Comparison of ENCODE assay signal across 8 cellular contexts in genomic region chr3:124032351-124032880, GRCh38.
DNase-seq lines count a peak whose midpoint lies in the region; ATAC-seq and TF ChIP-seq lines count a peak whose summit lies in the region.

No MANE protein-coding gene starts in this region.

- H3K27ac ChIP-seq in angular gyrus (ENCODE audit: low read depth, low read length), result peak overlapping the region; percentile 66

- peak overlapping the region; percentile 91 for H3K4me3 ChIP-seq in retinal pigment epithelial cell (ENCODE audit: low read length)

- ATAC-seq in HG03280 (IDR thresholded peaks at IDR 0.05; ENCODE audit: unreplicated experiment), result no peak

- DNase-seq in DMS79 (lab: John Stamatoyannopoulos, UW) (peak; percentile 58), NCI-H1694 (lab: John Stamatoyannopoulos, UW) (peak; percentile 91), hypothalamus (lab: John Stamatoyannopoulos, UW) (peak in 36 of 51 donors; percentile 2 to 78 (median 42)), retinal pigment epithelial cell (ENCODE audit: low read depth) (no peak), HUDEP-2 (lab: John Stamatoyannopoulos, UW; ENCODE audit: unreplicated experiment in 76 of 76) (no peak)
- no peak for DNase-seq in stimulated activated naive CD4-positive, alpha-beta T cell (lab: John Stamatoyannopoulos, UW)

- TF ChIP-seq CTCF in retinal pigment epithelial cell (conservative IDR thresholded peaks at IDR 0.05; ENCODE audit: low read depth, low read length), result no peak

Comparison
In these comparisons a context has a peak if more than half of its experiments do, and no peak if none do; other contexts are left out.
1. DNase-seq: peak in DMS79 (single experiment), NCI-H1694 (single experiment) and hypothalamus (36 of 51); none in retinal pigment epithelial cell (single experiment), stimulated activated naive CD4-positive, alpha-beta T cell (0 of 6) and HUDEP-2 (0 of 76).